8 cellular contexts compared by ENCODE assay signal in the genomic region with DNA sequence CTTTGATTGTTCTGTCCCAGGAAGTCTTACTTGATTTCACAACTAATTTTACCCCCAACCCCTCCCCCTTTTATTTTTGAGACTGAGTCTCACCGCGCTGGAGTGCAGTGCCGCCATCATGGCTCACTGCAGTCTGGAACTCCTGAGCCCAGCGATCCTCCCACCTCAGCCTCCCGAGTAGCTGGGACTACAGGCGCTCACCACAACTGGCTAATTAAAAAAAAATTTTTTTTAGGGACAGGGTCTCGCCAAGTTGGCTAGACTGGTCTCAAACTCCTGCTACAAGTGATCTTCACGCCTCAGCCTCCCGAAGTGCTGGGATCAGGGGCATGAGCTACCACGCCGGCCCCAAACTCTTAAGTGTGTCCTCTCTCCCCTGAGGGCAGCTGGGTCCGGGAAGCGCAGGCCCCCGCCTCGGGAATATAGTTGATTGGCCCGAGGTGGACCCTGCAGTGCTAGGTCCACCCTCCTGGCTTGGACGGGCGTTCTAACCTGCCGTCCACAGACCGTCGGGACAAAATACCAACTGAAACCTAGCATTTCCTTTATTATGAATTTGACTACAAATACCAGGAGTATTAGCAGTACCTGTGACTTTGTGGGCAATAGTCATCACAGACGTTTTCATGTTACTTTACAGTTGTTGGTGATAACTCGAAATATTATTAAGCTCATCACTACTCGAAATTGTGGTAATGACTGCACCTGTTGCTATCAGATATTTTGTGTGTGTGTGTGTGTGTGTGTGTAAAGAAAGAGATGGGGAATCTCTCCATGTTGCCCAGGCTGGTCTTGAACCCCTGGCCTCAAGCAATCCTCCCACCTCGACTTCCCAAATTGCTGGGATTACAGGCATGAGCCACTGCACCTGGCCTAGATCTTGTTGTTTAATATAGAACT. TPM values are rescaled to one million over a fixed set of nuclear protein-coding genes. Genes with fewer than 3 reads are reported as not detected.
DNase-seq lines count a peak whose midpoint lies in the region; ATAC-seq and TF ChIP-seq lines count a peak whose summit lies in the region.

No MANE protein-coding gene starts in this region.

- H3K9me3 Mint-ChIP-seq in activated naive CD4-positive, alpha-beta T cell treated with anti-CD3 and anti-CD28 coated beads, Interleukin-2, amount 10 ng/mL, durations not matched to agents 7 days and 5 days, result no peaks in the 10 kb centered on the region
- H3K9me3 Mint-ChIP-seq in MCF 10A (ENCODE audit: unreplicated experiment), result no peaks in the 10 kb centered on the region

- H3K27me3 ChIP-seq in upper lobe of right lung, result no peaks in the 10 kb centered on the region

- H3K36me3 ChIP-seq in upper lobe of right lung, result no peaks in the 10 kb centered on the region

- TF ChIP-seq CTCF in MCF 10A (IDR thresholded peaks at IDR 0.05; ENCODE audit: unreplicated experiment), result no peak
- no peak for TF ChIP-seq CTCF in upper lobe of right lung (IDR thresholded peaks at IDR 0.05)
- TF ChIP-seq CTCF in GM20000 (IDR thresholded peaks at IDR 0.05; ENCODE audit: extremely low read depth, missing control alignments), result no peak

- DNase-seq in activated naive CD4-positive, alpha-beta T cell treated with anti-CD3 and anti-CD28 coated beads, Interleukin-2, amount 10 ng/mL, durations not matched to agents 7 days and 5 days, result no peak
- DNase-seq in activated naive CD4-positive, alpha-beta T cell treated with Interleukin-2 at 50 U/mL for 16 hours, result no peak
- no peak for DNase-seq in MCF 10A (ENCODE audit: unreplicated experiment)
- peak; percentile 68 for DNase-seq in mesenteric fat pad (ENCODE audit: low spot score)
- DNase-seq in upper lobe of right lung, result peak; percentile 67
- no peak for DNase-seq in GM20000 (ENCODE audit: low spot score)
- DNase-seq in GF-D8 (lab: John Stamatoyannopoulos, UW), result no peak
- DNase-seq in activated CD4-positive, alpha-beta T cell treated with anti-CD3 and anti-CD28 coated beads, Interleukin-2, amount 50 U/mL, for 4 hours, result no peak

- H3K4me3 ChIP-seq in upper lobe of right lung, result peak overlapping the region; percentile 84

- H3K4me1 Mint-ChIP-seq in activated naive CD4-positive, alpha-beta T cell treated with anti-CD3 and anti-CD28 coated beads, Interleukin-2, amount 10 ng/mL, durations not matched to agents 7 days and 5 days, result peaks cover 36% of the 10 kb centered on the region
- peaks cover 35% of the 10 kb centered on the region for H3K4me1 Mint-ChIP-seq in MCF 10A (ENCODE audit: insufficient read depth, unreplicated experiment)

- peak overlapping the region; percentile 84 for H3K27ac Mint-ChIP-seq in activated naive CD4-positive, alpha-beta T cell treated with anti-CD3 and anti-CD28 coated beads, Interleukin-2, amount 10 ng/mL, durations not matched to agents 7 days and 5 days
- H3K27ac Mint-ChIP-seq in MCF 10A (ENCODE audit: low read depth, unreplicated experiment), result peak overlapping the region; percentile 82

- peaks cover 15% of the 10 kb centered on the region for H3K27me3 Mint-ChIP-seq in activated naive CD4-positive, alpha-beta T cell treated with anti-CD3 and anti-CD28 coated beads, Interleukin-2, amount 10 ng/mL, durations not matched to agents 7 days and 5 days
- H3K27me3 Mint-ChIP-seq in MCF 10A (ENCODE audit: insufficient read depth, unreplicated experiment), result no peaks in the 10 kb centered on the region

- ATAC-seq in upper lobe of right lung, result no peak

- CTCF ChIA-PET in activated naive CD4-positive, alpha-beta T cell treated with anti-CD3 and anti-CD28 coated beads, Interleukin-2, amount 10 ng/mL, durations not matched to agents 7 days and 5 days (lab: Charles Lee), result interaction anchor here (0.7 to 2.8 kb wide), 17 partner anchors 8 to 283 kb away, joined by 3 to 17 read pairs (median 3); partner anchors contain the start of gene STUM
- CTCF ChIA-PET in MCF 10A (lab: Yijun Ruan, JAX), result interaction anchor here (0.5 to 9.8 kb wide), 57 partner anchors 9 to 1699 kb away, joined by 3 to 113 read pairs (median 4); partner anchors contain the start of gene LIN9

- H3K4me1 ChIP-seq in upper lobe of right lung, result peaks cover 30% of the 10 kb centered on the region

- intact Hi-C loops in MCF 10A (cut with micrococcal nuclease) (loop anchor here (10.0 kb wide), 1 partner anchor 344 kb away; the partner anchor contains the start of gene H3-3A), upper lobe of right lung (cut with DNase I) (no loop called here)

- H3K27ac ChIP-seq in upper lobe of right lung, result peak overlapping the region; percentile 80

- TSS peak; percentile 59 for BruUV-seq in MCF 10A (replicated peaks; lab: Mats Ljungman, UMichigan)

- peaks cover 2% of the 10 kb centered on the region for H3K36me3 Mint-ChIP-seq in activated naive CD4-positive, alpha-beta T cell treated with anti-CD3 and anti-CD28 coated beads, Interleukin-2, amount 10 ng/mL, durations not matched to agents 7 days and 5 days
- peaks cover 11% of the 10 kb centered on the region for H3K36me3 Mint-ChIP-seq in MCF 10A (ENCODE audit: insufficient read depth, unreplicated experiment)

- no peaks in the 10 kb centered on the region for H3K9me3 ChIP-seq in upper lobe of right lung

- H3K4me3 Mint-ChIP-seq in activated naive CD4-positive, alpha-beta T cell treated with anti-CD3 and anti-CD28 coated beads, Interleukin-2, amount 10 ng/mL, durations not matched to agents 7 days and 5 days, result peak overlapping the region; percentile 97
- H3K4me3 Mint-ChIP-seq in MCF 10A (ENCODE audit: unreplicated experiment), result peak overlapping the region; percentile 78

- POLR2A ChIA-PET in MCF 10A (lab: Yijun Ruan, JAX), result interaction anchor here (0.6 to 4.4 kb wide), 48 partner anchors 7 to 1756 kb away, joined by 3 to 68 read pairs (median 4); partner anchors contain the start of genes ACBD3, CDC42BPA, H3-3A and LIN9

RNA-seq across cellular contexts. Expression of gene PARP1, which starts 0.6 kb away (rescaled TPM):
- total RNA-seq in MCF 10A (2022) (192 and 235 TPM in 2 replicates), mesenteric fat pad (52.9 TPM), upper lobe of right lung (64.6 TPM)

Comparison
In these comparisons a context has a peak if more than half of its experiments do, and no peak if none do; other contexts are left out.
1. DNase-seq: peak in mesenteric fat pad (single experiment) and upper lobe of right lung (single experiment); none in activated naive CD4-positive, alpha-beta T cell treated with anti-CD3 and anti-CD28 coated beads, Interleukin-2, amount 10 ng/mL, durations not matched to agents 7 days and 5 days (single experiment), activated naive CD4-positive, alpha-beta T cell treated with Interleukin-2 at 50 U/mL for 16 hours (single experiment), MCF 10A (single experiment), GM20000 (single experiment), GF-D8 (single experiment) and activated CD4-positive, alpha-beta T cell treated with anti-CD3 and anti-CD28 coated beads, Interleukin-2, amount 50 U/mL, for 4 hours (0 of 2).